ENCODE assay signal across 8 cellular contexts in the genomic region with DNA sequence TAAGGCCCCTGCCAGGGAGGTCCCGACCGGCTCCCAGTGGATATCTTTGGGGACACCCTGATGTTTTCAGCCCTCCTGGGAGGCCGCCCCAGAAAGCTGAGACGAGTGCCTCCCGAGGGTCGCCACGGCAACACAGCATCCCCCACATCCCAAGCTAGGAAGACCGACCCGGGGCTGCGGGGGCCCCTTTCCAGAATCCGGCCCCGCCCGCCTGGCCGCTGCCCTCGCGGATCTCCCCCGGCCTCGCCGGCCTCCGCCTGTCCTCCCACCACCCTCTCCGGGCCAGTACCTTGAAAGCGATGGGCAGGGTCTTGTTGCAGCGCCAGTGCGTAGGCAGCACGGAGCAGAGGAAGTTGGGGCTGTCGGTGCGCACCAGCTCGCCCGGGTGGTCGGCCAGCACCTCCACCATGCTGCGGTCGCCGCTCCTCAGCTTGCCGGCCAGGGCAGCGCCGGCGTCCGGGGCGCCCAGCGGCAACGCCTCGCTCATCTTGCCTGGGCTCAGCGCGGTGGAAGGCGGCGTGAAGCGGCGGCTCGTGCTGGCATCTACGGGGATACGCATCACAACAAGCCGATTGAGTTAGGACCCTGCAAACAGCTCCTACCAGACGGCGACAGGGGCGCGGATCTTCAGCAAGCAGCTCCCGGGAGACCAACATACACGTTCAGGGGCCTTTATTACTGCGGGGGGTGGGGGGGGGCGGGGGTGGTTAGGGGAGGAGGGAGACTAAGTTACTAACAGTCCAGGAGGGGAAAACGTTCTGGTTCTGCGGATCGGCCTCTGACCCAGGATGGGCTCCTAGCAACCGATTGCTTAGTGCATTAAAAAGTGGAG.
DNase-seq lines count a peak whose midpoint lies in the region; ATAC-seq and TF ChIP-seq lines count a peak whose summit lies in the region.

No MANE protein-coding gene starts in this region.

- 2% methylated on average over 59 of the region's 64 CpGs for WGBS in hepatocyte (ENCODE audit: low lambda C conversion rate, missing lambda C conversion rate)

- no peaks in the 10 kb centered on the region for H3K9me2 ChIP-seq in hepatocyte (replicated peaks; ENCODE audit: insufficient read depth)

- peak overlapping the region; percentile 87 for H3K4me2 ChIP-seq in hepatocyte
- H3K4me2 ChIP-seq in skeletal muscle satellite cell (ENCODE audit: low read length): peak overlapping the region; percentile 92

- TF ChIP-seq CTCF in hepatocyte (IDR thresholded peaks at IDR 0.05; ENCODE audit: poor library complexity): no peak

- DNase-seq in CD8-positive, alpha-beta memory T cell: peak in 1 of 5 donors; percentile 27
- DNase-seq in MG63: peak; percentile 31
- peak; percentile 46 for DNase-seq in activated naive CD8-positive, alpha-beta T cell treated with anti-CD3 and anti-CD28 coated beads, Interleukin-2, amount 10 ng/mL, durations not matched to agents 7 days and 5 days
- DNase-seq in hepatocyte (ENCODE audit: low spot score): peak; percentile 45
- no peak for DNase-seq in NCI-H2081 (lab: John Stamatoyannopoulos, UW)
- no peak for DNase-seq in NCI-H2107 treated with DMSO at 0.1 percent for 48 hours (lab: John Stamatoyannopoulos, UW; ENCODE audit: unreplicated experiment)
- DNase-seq in DMS114 treated with DMSO at 0.1 percent for 48 hours (lab: John Stamatoyannopoulos, UW; ENCODE audit: unreplicated experiment): no peak

- peaks cover 0 to 7% of the 10 kb centered on the region in 2 donors for H3K27me3 Mint-ChIP-seq in CD8-positive, alpha-beta memory T cell
- H3K27me3 Mint-ChIP-seq in activated naive CD8-positive, alpha-beta T cell treated with anti-CD3 and anti-CD28 coated beads, Interleukin-2, amount 10 ng/mL, durations not matched to agents 7 days and 5 days: peaks cover 11% of the 10 kb centered on the region

- peaks cover 57% of the 10 kb centered on the region for H3K79me2 ChIP-seq in hepatocyte

- H3K9me3 ChIP-seq in CD8-positive, alpha-beta memory T cell (ENCODE audit: low read length): no peaks in the 10 kb centered on the region
- no peaks in the 10 kb centered on the region for H3K9me3 ChIP-seq in MG63
- H3K9me3 ChIP-seq in hepatocyte (ENCODE audit: low read depth): no peaks in the 10 kb centered on the region
- H3K9me3 ChIP-seq in skeletal muscle satellite cell (replicated peaks; ENCODE audit: low read length): no peaks in the 10 kb centered on the region

- peak overlapping the region; percentile 88 to 99 (median 92) for H3K4me3 Mint-ChIP-seq in CD8-positive, alpha-beta memory T cell
- H3K4me3 Mint-ChIP-seq in activated naive CD8-positive, alpha-beta T cell treated with anti-CD3 and anti-CD28 coated beads, Interleukin-2, amount 10 ng/mL, durations not matched to agents 7 days and 5 days: peak overlapping the region; percentile 93

- H3K27ac Mint-ChIP-seq in CD8-positive, alpha-beta memory T cell: peak overlapping the region in 7 of 8 donors; percentile 97 to 99 (median 99)
- H3K27ac Mint-ChIP-seq in activated naive CD8-positive, alpha-beta T cell treated with anti-CD3 and anti-CD28 coated beads, Interleukin-2, amount 10 ng/mL, durations not matched to agents 7 days and 5 days: peak overlapping the region; percentile 38

- H3K9me3 Mint-ChIP-seq in CD8-positive, alpha-beta memory T cell: no peaks in the 10 kb centered on the region
- H3K9me3 Mint-ChIP-seq in activated naive CD8-positive, alpha-beta T cell treated with anti-CD3 and anti-CD28 coated beads, Interleukin-2, amount 10 ng/mL, durations not matched to agents 7 days and 5 days: no peaks in the 10 kb centered on the region

- H3K27ac ChIP-seq in CD8-positive, alpha-beta memory T cell (ENCODE audit: low read depth, low read length): peak overlapping the region; percentile 87
- H3K27ac ChIP-seq in hepatocyte: peak overlapping the region; percentile 97

- H3K27me3 ChIP-seq in CD8-positive, alpha-beta memory T cell (ENCODE audit: insufficient read depth, low read length, poor library complexity, severe bottlenecking): no peaks in the 10 kb centered on the region
- H3K27me3 ChIP-seq in MG63 (no peaks in the 10 kb centered on the region), hepatocyte (peaks cover 12% of the 10 kb centered on the region), skeletal muscle satellite cell (ENCODE audit: control insufficient read depth, insufficient read depth, low read length) (no peaks in the 10 kb centered on the region)

- CTCF ChIA-PET in CD8-positive, alpha-beta memory T cell (lab: Charles Lee): interaction anchor here (1.4 to 5.6 kb wide), 6 partner anchors 84 to 514 kb away, joined by 3 to 83 read pairs (median 8); partner anchors contain the start of gene RUNX1

- H3K9ac ChIP-seq in skeletal muscle satellite cell (ENCODE audit: low read depth, low read length): peak overlapping the region; percentile 99

- peaks cover 53% of the 10 kb centered on the region for H3K4me1 ChIP-seq in CD8-positive, alpha-beta memory T cell (ENCODE audit: insufficient read depth, low read length)
- H3K4me1 ChIP-seq in hepatocyte (ENCODE audit: insufficient read depth) (peaks cover 15% of the 10 kb centered on the region), skeletal muscle satellite cell (ENCODE audit: control insufficient read depth, insufficient read depth, low read length) (peaks cover 25% of the 10 kb centered on the region)

- ATAC-seq in activated naive CD8-positive, alpha-beta T cell treated with anti-CD3 and anti-CD28 coated beads, Interleukin-2, amount 10 ng/mL, durations not matched to agents 7 days and 5 days (ENCODE audit: low read depth): no peak

- H3K4me3 ChIP-seq in CD8-positive, alpha-beta memory T cell (ENCODE audit: low read length): peak overlapping the region; percentile 37
- H3K4me3 ChIP-seq in MG63 (peak overlapping the region; percentile 69), hepatocyte (peak overlapping the region; percentile 57), skeletal muscle satellite cell (ENCODE audit: low read length) (peak overlapping the region; percentile 84)

- peaks cover 48 to 69% (median 65%) of the 10 kb centered on the region in 3 donors for H3K4me1 Mint-ChIP-seq in CD8-positive, alpha-beta memory T cell
- H3K4me1 Mint-ChIP-seq in activated naive CD8-positive, alpha-beta T cell treated with anti-CD3 and anti-CD28 coated beads, Interleukin-2, amount 10 ng/mL, durations not matched to agents 7 days and 5 days: peaks cover 23% of the 10 kb centered on the region

- peaks cover 0 to 27% (median 3%) of the 10 kb centered on the region in 3 donors for H3K36me3 Mint-ChIP-seq in CD8-positive, alpha-beta memory T cell
- no peaks in the 10 kb centered on the region for H3K36me3 Mint-ChIP-seq in activated naive CD8-positive, alpha-beta T cell treated with anti-CD3 and anti-CD28 coated beads, Interleukin-2, amount 10 ng/mL, durations not matched to agents 7 days and 5 days

- no peak overlapping the region for H2AFZ ChIP-seq in hepatocyte

- peaks cover 3% of the 10 kb centered on the region for H4K20me1 ChIP-seq in hepatocyte (ENCODE audit: insufficient read depth, poor library complexity, severe bottlenecking)

- peaks cover 8% of the 10 kb centered on the region for H3K36me3 ChIP-seq in CD8-positive, alpha-beta memory T cell (ENCODE audit: insufficient read depth, low read length)
- H3K36me3 ChIP-seq in MG63 (peaks cover 35% of the 10 kb centered on the region), hepatocyte (replicated peaks; ENCODE audit: insufficient read depth, low read depth) (no peaks in the 10 kb centered on the region), skeletal muscle satellite cell (ENCODE audit: insufficient read depth, low read length) (peaks cover 32% of the 10 kb centered on the region)

- POLR2A ChIA-PET in CD8-positive, alpha-beta memory T cell (lab: Charles Lee): interaction anchor here (1.0 to 2.2 kb wide), 4 partner anchors 79 to 165 kb away, joined by 5 to 7 read pairs (median 6); no protein-coding TSS in a partner anchor
- POLR2A ChIA-PET in activated naive CD8-positive, alpha-beta T cell treated with anti-CD3 and anti-CD28 coated beads, Interleukin-2, amount 10 ng/mL, durations not matched to agents 7 days and 5 days (lab: Charles Lee): interaction anchor here (1.0 to 2.4 kb wide), 2 partner anchors 161 to 340 kb away, joined by 3 to 15 read pairs; partner anchors contain the start of gene RUNX1

Comparison
In these comparisons a context has a peak if more than half of its experiments do, and no peak if none do; other contexts are left out.
1. DNase-seq: peak in MG63 (single experiment), activated naive CD8-positive, alpha-beta T cell treated with anti-CD3 and anti-CD28 coated beads, Interleukin-2, amount 10 ng/mL, durations not matched to agents 7 days and 5 days (single experiment) and hepatocyte (single experiment); none in NCI-H2081 (0 of 2), NCI-H2107 treated with DMSO at 0.1 percent for 48 hours (single experiment) and DMS114 treated with DMSO at 0.1 percent for 48 hours (single experiment).
2. Peak in every context shown above with its lines, with median percentiles within 50 percentile points of each other: H3K4me3 ChIP-seq.